Comparison of ENCODE assay signal across 8 cellular contexts in genomic region chr3:20040476-20041196, GRCh38. TPM values are rescaled to one million over a fixed set of nuclear protein-coding genes. Genes with fewer than 3 reads are reported as not detected.
DNase-seq lines count a peak whose midpoint lies in the region; ATAC-seq and TF ChIP-seq lines count a peak whose summit lies in the region.

No MANE protein-coding gene starts in this region.

- in situ Hi-C loops in ACHN (cut with HindIII; ENCODE audit: low pct_ligation_motif_present, low pct_unique_long_range_greater_than_20kb, low sequenced_read_pairs): no loop called here

- DNase-seq in ACHN (peak; percentile 71), NCI-H510A (lab: John Stamatoyannopoulos, UW) (peak; percentile 7), dermis blood vessel endothelial cell (peak; percentile 60)
- DNase-seq in activated CD4-positive, alpha-beta T cell treated with anti-CD3 and anti-CD28 coated beads, Interleukin-2, amount 50 U/mL, for 1 hour: peak; percentile 53
- DNase-seq in stimulated activated CD4-positive, alpha-beta T cell treated with anti-CD3 and anti-CD28 coated beads, Interleukin-4, amount 100 ng/mL, for 4 hours: peak; percentile 50 to 63

- H3K27me3 ChIP-seq in liver (ENCODE audit: control insufficient read depth in 4 of 4, insufficient read depth in 4 of 4, low read length in 3 of 4): no peaks in the 10 kb centered on the region

- peak overlapping the region; percentile 87 to 90 for H3K9ac ChIP-seq in liver (ENCODE audit: low read depth in 1 of 2, low read length in 2 of 2)

- no peaks in the 10 kb centered on the region for H3K9me3 ChIP-seq in liver (ENCODE audit: control insufficient read depth in 4 of 4, low read length in 3 of 4)

- peak overlapping the region; percentile 89 to 97 for H3K27ac ChIP-seq in liver (ENCODE audit: low read depth in 1 of 2, low read length in 2 of 2)

- H3K4me1 ChIP-seq in liver (ENCODE audit: control insufficient read depth in 4 of 4, insufficient read depth in 4 of 4, low read length in 3 of 4): peaks cover 6 to 45% (median 38%) of the 10 kb centered on the region in 4 donors

- under 1% methylated on average over 73 of the region's 73 CpGs for WGBS in liver

- peak overlapping the region; percentile 57 to 98 (median 92) for H3K4me3 ChIP-seq in liver (ENCODE audit: low read depth in 1 of 3, low read length in 3 of 3)

- TF ChIP-seq CTCF in liver (IDR thresholded peaks at IDR 0.05; ENCODE audit: low read depth, low read length, missing input control): no peak

- peak; percentile 23 to 48 for TF ChIP-seq RAD21 in liver (IDR thresholded peaks at IDR 0.05)

- H3K36me3 ChIP-seq in liver (ENCODE audit: control insufficient read depth in 4 of 4, insufficient read depth in 3 of 4, low read depth in 1 of 4, low read length in 3 of 4): no peaks in the 10 kb centered on the region

- ATAC-seq in GM18858 (IDR thresholded peaks at IDR 0.05; ENCODE audit: unreplicated experiment) (peak; percentile 25), HG03064 (IDR thresholded peaks at IDR 0.05; ENCODE audit: low read depth, unreplicated experiment) (peak; percentile 42)

TF ChIP-seq in liver, 16 proteins besides CTCF, POLR2A, EP300 and RAD21:
- TF ChIP-seq GABPA (IDR thresholded peaks at IDR 0.05 in 1 of 2, conservative IDR thresholded peaks at IDR 0.05 in 1 of 2) (no peak), ZBTB33 (IDR thresholded peaks at IDR 0.05) (no peak), NR2F2 (IDR thresholded peaks at IDR 0.05) (no peak), HNF4A (conservative IDR thresholded peaks at IDR 0.05) (no peak), TAF1 (conservative IDR thresholded peaks at IDR 0.05) (no peak), FOXA1 (IDR thresholded peaks at IDR 0.05) (no peak), YY1 (IDR thresholded peaks at IDR 0.05) (no peak), RXRA (IDR thresholded peaks at IDR 0.05) (no peak)

RNA-seq across cellular contexts. Expression of gene KAT2B, which starts 0.4 kb away (rescaled TPM):
- total RNA-seq in dermis blood vessel endothelial cell: 18.7 and 22.6 TPM in 2 replicates
- total RNA-seq in liver: 10 to 100 TPM; 20.6 to 58.5 TPM
- 10 to 100 TPM in 1 of 2 donors, 1 to 10 TPM in 1; 7.5 to 12.0 TPM for polyA plus RNA-seq in liver

RNA-seq across cellular contexts. Expression of gene PP2D1, which starts 28.6 kb away (rescaled TPM):
- total RNA-seq in dermis blood vessel endothelial cell (not detected in 2 replicates), liver (not detected)
- under 1 TPM in 1 of 2 donors, not detected in 1; 0.31 TPM for polyA plus RNA-seq in liver

Comparison
In these comparisons a context has a peak if more than half of its experiments do, and no peak if none do; other contexts are left out.
1. Peak in every context shown above with its lines: DNase-seq, ATAC-seq, H3K4me3 ChIP-seq and H3K27ac ChIP-seq.
2. DNase-seq: peak in every context shown above with its lines; median percentile 71 in ACHN; 60 in dermis blood vessel endothelial cell; 56 in stimulated activated CD4-positive, alpha-beta T cell treated with anti-CD3 and anti-CD28 coated beads, Interleukin-4, amount 100 ng/mL, for 4 hours; 53 in activated CD4-positive, alpha-beta T cell treated with anti-CD3 and anti-CD28 coated beads, Interleukin-2, amount 50 U/mL, for 1 hour; 7 in NCI-H510A.